Comparison of ENCODE assay signal across 1 cellular context in the genomic region with DNA sequence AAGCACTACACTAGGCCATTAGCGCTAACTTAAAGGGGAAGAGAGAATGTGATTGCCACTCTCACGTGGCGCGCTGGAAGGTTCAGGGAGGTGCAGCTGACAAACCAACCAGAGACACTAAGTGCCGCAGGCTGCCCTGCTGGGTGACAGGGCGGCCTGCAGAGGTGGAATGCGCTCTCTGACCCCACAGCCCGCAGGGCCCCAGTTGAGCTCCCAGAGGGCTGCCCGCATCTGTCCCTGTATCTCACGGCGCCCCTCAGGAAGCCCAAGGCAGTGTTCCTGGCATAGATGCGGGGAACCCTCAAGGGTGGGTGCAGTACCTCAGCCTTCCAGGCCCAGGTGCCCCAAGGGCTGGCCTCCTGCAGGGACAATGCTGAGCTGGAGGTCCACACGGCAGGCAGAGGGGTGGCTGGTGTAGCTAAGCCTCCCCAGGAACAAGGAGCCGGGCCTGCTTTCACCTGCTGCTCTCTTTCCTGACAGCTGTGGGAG.
TF ChIP-seq lines count a peak whose summit lies in the region.

No MANE protein-coding gene starts in this region.

TF ChIP-seq in HepG2, 621 proteins besides CTCF, POLR2A, EP300 and RAD21 (continued from another document and continues in another):
- TF ChIP-seq, protein P1, sequence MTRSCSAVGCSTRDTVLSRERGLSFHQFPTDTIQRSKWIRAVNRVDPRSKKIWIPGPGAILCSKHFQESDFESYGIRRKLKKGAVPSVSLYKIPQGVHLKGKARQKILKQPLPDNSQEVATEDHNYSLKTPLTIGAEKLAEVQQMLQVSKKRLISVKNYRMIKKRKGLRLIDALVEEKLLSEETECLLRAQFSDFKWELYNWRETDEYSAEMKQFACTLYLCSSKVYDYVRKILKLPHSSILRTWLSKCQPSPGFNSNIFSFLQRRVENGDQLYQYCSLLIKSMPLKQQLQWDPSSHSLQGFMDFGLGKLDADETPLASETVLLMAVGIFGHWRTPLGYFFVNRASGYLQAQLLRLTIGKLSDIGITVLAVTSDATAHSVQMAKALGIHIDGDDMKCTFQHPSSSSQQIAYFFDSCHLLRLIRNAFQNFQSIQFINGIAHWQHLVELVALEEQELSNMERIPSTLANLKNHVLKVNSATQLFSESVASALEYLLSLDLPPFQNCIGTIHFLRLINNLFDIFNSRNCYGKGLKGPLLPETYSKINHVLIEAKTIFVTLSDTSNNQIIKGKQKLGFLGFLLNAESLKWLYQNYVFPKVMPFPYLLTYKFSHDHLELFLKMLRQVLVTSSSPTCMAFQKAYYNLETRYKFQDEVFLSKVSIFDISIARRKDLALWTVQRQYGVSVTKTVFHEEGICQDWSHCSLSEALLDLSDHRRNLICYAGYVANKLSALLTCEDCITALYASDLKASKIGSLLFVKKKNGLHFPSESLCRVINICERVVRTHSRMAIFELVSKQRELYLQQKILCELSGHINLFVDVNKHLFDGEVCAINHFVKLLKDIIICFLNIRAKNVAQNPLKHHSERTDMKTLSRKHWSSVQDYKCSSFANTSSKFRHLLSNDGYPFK (CRISPR knock-in tag; IDR thresholded peaks at IDR 0.05; ENCODE audit: borderline replicate concordance) = no peak
- peak; percentile 67; the same call in 1 of the 2 replicates for TF ChIP-seq ZMYM3 (CRISPR knock-in tag; IDR thresholded peaks at IDR 0.05)
- TF ChIP-seq, protein P2, sequence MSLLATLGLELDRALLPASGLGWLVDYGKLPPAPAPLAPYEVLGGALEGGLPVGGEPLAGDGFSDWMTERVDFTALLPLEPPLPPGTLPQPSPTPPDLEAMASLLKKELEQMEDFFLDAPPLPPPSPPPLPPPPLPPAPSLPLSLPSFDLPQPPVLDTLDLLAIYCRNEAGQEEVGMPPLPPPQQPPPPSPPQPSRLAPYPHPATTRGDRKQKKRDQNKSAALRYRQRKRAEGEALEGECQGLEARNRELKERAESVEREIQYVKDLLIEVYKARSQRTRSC (CRISPR knock-in tag; IDR thresholded peaks at IDR 0.05; ENCODE audit: low read depth) = no peak
- TF ChIP-seq, protein P3, sequence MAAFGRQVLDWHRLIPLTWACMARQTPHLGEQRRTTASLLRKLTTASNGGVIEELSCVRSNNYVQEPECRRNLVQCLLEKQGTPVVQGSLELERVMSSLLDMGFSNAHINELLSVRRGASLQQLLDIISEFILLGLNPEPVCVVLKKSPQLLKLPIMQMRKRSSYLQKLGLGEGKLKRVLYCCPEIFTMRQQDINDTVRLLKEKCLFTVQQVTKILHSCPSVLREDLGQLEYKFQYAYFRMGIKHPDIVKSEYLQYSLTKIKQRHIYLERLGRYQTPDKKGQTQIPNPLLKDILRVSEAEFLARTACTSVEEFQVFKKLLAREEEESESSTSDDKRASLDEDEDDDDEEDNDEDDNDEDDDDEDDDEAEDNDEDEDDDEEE (CRISPR knock-in tag; IDR thresholded peaks at IDR 0.05) = peak; percentile 39; the same call in 1 of the 2 replicates
- TF ChIP-seq, protein P4, sequence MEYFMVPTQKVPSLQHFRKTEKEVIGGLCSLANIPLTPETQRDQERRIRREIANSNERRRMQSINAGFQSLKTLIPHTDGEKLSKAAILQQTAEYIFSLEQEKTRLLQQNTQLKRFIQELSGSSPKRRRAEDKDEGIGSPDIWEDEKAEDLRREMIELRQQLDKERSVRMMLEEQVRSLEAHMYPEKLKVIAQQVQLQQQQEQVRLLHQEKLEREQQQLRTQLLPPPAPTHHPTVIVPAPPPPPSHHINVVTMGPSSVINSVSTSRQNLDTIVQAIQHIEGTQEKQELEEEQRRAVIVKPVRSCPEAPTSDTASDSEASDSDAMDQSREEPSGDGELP (IDR thresholded peaks at IDR 0.05; ENCODE audit: borderline replicate concordance, low read depth) = peak; percentile 27; the same call in 1 of the 2 replicates
- no peak for TF ChIP-seq RFX1 (IDR thresholded peaks at IDR 0.05)
- TF ChIP-seq ZSCAN21 (CRISPR knock-in tag; IDR thresholded peaks at IDR 0.05; ENCODE audit: borderline replicate concordance) = 0 out of 2 replicates have a peak, but pooled peaks have one; percentile 50
- TF ChIP-seq ARNTL (CRISPR knock-in tag; IDR thresholded peaks at IDR 0.05) = 0 out of 2 replicates have a peak, but pooled peaks have one; percentile 21
- peak; percentile 74 for TF ChIP-seq HNF4A (CRISPR knock-in tag; IDR thresholded peaks at IDR 0.05)
- 0 out of 2 replicates have a peak, but pooled peaks have one; percentile 45 for TF ChIP-seq SPEN (CRISPR knock-in tag; IDR thresholded peaks at IDR 0.05; ENCODE audit: low read depth)
- TF ChIP-seq ARNT2 (CRISPR knock-in tag; IDR thresholded peaks at IDR 0.05; ENCODE audit: low read depth) = 0 out of 2 replicates have a peak, but pooled peaks have one; percentile 8
- TF ChIP-seq CBX5 (CRISPR knock-in tag; IDR thresholded peaks at IDR 0.05; ENCODE audit: borderline replicate concordance) = no peak
- no peak for TF ChIP-seq NCOR1 (IDR thresholded peaks at IDR 0.05; ENCODE audit: borderline replicate concordance, low read length)
- TF ChIP-seq, protein P5, sequence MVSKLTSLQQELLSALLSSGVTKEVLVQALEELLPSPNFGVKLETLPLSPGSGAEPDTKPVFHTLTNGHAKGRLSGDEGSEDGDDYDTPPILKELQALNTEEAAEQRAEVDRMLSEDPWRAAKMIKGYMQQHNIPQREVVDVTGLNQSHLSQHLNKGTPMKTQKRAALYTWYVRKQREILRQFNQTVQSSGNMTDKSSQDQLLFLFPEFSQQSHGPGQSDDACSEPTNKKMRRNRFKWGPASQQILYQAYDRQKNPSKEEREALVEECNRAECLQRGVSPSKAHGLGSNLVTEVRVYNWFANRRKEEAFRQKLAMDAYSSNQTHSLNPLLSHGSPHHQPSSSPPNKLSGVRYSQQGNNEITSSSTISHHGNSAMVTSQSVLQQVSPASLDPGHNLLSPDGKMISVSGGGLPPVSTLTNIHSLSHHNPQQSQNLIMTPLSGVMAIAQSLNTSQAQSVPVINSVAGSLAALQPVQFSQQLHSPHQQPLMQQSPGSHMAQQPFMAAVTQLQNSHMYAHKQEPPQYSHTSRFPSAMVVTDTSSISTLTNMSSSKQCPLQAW (CRISPR knock-in tag; IDR thresholded peaks at IDR 0.05) = no peak
- TF ChIP-seq, protein P6, sequence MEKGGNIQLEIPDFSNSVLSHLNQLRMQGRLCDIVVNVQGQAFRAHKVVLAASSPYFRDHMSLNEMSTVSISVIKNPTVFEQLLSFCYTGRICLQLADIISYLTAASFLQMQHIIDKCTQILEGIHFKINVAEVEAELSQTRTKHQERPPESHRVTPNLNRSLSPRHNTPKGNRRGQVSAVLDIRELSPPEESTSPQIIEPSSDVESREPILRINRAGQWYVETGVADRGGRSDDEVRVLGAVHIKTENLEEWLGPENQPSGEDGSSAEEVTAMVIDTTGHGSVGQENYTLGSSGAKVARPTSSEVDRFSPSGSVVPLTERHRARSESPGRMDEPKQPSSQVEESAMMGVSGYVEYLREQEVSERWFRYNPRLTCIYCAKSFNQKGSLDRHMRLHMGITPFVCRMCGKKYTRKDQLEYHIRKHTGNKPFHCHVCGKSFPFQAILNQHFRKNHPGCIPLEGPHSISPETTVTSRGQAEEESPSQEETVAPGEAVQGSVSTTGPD (CRISPR knock-in tag; IDR thresholded peaks at IDR 0.05) = no peak
- TF ChIP-seq, protein P7, sequence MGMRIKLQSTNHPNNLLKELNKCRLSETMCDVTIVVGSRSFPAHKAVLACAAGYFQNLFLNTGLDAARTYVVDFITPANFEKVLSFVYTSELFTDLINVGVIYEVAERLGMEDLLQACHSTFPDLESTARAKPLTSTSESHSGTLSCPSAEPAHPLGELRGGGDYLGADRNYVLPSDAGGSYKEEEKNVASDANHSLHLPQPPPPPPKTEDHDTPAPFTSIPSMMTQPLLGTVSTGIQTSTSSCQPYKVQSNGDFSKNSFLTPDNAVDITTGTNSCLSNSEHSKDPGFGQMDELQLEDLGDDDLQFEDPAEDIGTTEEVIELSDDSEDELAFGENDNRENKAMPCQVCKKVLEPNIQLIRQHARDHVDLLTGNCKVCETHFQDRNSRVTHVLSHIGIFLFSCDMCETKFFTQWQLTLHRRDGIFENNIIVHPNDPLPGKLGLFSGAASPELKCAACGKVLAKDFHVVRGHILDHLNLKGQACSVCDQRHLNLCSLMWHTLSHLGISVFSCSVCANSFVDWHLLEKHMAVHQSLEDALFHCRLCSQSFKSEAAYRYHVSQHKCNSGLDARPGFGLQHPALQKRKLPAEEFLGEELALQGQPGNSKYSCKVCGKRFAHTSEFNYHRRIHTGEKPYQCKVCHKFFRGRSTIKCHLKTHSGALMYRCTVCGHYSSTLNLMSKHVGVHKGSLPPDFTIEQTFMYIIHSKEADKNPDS (CRISPR knock-in tag; IDR thresholded peaks at IDR 0.05) = peak; percentile 38; the same call in 1 of the 2 replicates
- TF ChIP-seq, protein P8, sequence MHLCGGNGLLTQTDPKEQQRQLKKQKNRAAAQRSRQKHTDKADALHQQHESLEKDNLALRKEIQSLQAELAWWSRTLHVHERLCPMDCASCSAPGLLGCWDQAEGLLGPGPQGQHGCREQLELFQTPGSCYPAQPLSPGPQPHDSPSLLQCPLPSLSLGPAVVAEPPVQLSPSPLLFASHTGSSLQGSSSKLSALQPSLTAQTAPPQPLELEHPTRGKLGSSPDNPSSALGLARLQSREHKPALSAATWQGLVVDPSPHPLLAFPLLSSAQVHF (CRISPR knock-in tag; IDR thresholded peaks at IDR 0.05) = no peak
- 0 out of 2 replicates have a peak, but pooled peaks have one; percentile 54 for TF ChIP-seq ZMYM4 (CRISPR knock-in tag; IDR thresholded peaks at IDR 0.05)
- TF ChIP-seq NR2F1 (CRISPR knock-in tag; IDR thresholded peaks at IDR 0.05) = peak in 1 of 2 experiments; percentile 64; a peak in 2 of 4 replicates
- peak; percentile 49 for TF ChIP-seq BHLHE40 (IDR thresholded peaks at IDR 0.05; ENCODE audit: low read length)
- TF ChIP-seq, protein P9, sequence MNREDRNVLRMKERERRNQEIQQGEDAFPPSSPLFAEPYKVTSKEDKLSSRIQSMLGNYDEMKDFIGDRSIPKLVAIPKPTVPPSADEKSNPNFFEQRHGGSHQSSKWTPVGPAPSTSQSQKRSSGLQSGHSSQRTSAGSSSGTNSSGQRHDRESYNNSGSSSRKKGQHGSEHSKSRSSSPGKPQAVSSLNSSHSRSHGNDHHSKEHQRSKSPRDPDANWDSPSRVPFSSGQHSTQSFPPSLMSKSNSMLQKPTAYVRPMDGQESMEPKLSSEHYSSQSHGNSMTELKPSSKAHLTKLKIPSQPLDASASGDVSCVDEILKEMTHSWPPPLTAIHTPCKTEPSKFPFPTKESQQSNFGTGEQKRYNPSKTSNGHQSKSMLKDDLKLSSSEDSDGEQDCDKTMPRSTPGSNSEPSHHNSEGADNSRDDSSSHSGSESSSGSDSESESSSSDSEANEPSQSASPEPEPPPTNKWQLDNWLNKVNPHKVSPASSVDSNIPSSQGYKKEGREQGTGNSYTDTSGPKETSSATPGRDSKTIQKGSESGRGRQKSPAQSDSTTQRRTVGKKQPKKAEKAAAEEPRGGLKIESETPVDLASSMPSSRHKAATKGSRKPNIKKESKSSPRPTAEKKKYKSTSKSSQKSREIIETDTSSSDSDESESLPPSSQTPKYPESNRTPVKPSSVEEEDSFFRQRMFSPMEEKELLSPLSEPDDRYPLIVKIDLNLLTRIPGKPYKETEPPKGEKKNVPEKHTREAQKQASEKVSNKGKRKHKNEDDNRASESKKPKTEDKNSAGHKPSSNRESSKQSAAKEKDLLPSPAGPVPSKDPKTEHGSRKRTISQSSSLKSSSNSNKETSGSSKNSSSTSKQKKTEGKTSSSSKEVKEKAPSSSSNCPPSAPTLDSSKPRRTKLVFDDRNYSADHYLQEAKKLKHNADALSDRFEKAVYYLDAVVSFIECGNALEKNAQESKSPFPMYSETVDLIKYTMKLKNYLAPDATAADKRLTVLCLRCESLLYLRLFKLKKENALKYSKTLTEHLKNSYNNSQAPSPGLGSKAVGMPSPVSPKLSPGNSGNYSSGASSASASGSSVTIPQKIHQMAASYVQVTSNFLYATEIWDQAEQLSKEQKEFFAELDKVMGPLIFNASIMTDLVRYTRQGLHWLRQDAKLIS (CRISPR knock-in tag; IDR thresholded peaks at IDR 0.05) = no peak
- TF ChIP-seq NBN (conservative IDR thresholded peaks at IDR 0.05) = no peak
- no peak for TF ChIP-seq PPARG (CRISPR knock-in tag; conservative IDR thresholded peaks at IDR 0.05)
- peak; percentile 90 for TF ChIP-seq HNRNPL (IDR thresholded peaks at IDR 0.05; ENCODE audit: low read depth, low read length)
- TF ChIP-seq ZNF292 (CRISPR knock-in tag; IDR thresholded peaks at IDR 0.05; ENCODE audit: borderline replicate concordance, low read depth) = peak; percentile 96
- TF ChIP-seq, protein P10, sequence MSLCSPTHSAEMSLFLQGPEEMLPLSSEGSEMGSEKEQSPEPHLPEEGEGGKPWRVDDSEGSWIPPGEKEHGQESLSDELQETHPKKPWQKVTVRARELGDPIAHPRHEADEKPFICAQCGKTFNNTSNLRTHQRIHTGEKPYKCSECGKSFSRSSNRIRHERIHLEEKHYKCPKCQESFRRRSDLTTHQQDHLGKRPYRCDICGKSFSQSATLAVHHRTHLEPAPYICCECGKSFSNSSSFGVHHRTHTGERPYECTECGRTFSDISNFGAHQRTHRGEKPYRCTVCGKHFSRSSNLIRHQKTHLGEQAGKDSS (CRISPR knock-in tag; IDR thresholded peaks at IDR 0.05; ENCODE audit: borderline replicate concordance, low read depth) = no peak
- no peak for TF ChIP-seq CEBPB (IDR thresholded peaks at IDR 0.05; ENCODE audit: borderline replicate concordance, low read depth, low read length)
- TF ChIP-seq, protein P11, sequence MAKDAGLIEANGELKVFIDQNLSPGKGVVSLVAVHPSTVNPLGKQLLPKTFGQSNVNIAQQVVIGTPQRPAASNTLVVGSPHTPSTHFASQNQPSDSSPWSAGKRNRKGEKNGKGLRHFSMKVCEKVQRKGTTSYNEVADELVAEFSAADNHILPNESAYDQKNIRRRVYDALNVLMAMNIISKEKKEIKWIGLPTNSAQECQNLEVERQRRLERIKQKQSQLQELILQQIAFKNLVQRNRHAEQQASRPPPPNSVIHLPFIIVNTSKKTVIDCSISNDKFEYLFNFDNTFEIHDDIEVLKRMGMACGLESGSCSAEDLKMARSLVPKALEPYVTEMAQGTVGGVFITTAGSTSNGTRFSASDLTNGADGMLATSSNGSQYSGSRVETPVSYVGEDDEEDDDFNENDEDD (CRISPR knock-in tag; IDR thresholded peaks at IDR 0.05; ENCODE audit: borderline replicate concordance) = peak; percentile 28; the same call in 1 of the 2 replicates
- TF ChIP-seq, protein P12, sequence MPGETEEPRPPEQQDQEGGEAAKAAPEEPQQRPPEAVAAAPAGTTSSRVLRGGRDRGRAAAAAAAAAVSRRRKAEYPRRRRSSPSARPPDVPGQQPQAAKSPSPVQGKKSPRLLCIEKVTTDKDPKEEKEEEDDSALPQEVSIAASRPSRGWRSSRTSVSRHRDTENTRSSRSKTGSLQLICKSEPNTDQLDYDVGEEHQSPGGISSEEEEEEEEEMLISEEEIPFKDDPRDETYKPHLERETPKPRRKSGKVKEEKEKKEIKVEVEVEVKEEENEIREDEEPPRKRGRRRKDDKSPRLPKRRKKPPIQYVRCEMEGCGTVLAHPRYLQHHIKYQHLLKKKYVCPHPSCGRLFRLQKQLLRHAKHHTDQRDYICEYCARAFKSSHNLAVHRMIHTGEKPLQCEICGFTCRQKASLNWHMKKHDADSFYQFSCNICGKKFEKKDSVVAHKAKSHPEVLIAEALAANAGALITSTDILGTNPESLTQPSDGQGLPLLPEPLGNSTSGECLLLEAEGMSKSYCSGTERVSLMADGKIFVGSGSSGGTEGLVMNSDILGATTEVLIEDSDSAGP (CRISPR knock-in tag; IDR thresholded peaks at IDR 0.05; ENCODE audit: borderline replicate concordance) = peak; percentile 67; the same call in 1 of the 2 replicates
- TF ChIP-seq, protein P13, sequence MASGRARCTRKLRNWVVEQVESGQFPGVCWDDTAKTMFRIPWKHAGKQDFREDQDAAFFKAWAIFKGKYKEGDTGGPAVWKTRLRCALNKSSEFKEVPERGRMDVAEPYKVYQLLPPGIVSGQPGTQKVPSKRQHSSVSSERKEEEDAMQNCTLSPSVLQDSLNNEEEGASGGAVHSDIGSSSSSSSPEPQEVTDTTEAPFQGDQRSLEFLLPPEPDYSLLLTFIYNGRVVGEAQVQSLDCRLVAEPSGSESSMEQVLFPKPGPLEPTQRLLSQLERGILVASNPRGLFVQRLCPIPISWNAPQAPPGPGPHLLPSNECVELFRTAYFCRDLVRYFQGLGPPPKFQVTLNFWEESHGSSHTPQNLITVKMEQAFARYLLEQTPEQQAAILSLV (CRISPR knock-in tag; IDR thresholded peaks at IDR 0.05; ENCODE audit: borderline replicate concordance) = no peak
- TF ChIP-seq TSC22D2 (CRISPR knock-in tag; IDR thresholded peaks at IDR 0.05; ENCODE audit: borderline replicate concordance) = no peak
